Comparison of ENCODE assay signal across 8 cellular contexts in the genomic region with DNA sequence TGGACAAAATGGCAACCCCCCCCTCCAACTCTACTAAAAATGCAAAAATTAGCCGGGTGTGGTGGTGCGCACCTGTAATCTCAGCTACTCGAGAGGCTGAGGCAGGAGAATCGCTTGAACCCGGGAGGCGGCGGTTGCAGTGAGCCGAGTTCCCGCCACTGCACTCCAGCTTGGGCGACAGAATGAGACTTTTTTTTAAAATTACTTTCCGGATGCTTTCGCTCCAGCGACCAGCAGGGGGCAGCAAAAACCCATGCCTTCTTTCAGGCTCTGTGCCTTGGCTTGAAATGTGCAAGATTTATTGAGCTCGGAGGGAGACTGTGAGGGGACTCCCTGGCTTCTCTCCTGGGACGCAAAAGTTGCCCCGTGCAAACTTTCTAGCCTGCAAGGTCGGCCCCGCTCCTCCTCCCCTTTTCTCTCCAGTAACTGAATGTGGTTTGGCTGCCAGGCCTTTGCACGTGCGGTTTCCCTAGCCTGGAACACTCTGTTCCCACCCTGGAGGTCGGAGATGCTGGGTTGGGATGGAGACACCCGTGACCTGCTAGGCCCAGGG.
DNase-seq lines count a peak whose midpoint lies in the region; ATAC-seq, FAIRE-seq and TF ChIP-seq lines count a peak whose summit lies in the region.

No MANE protein-coding gene starts in this region.

- H3K4me3 Mint-ChIP-seq in activated CD4-positive, alpha-beta memory T cell treated with anti-CD3 and anti-CD28 coated beads for 36 hours: no peak overlapping the region

- POLR2A ChIA-PET in activated CD4-positive, alpha-beta memory T cell treated with anti-CD3 and anti-CD28 coated beads for 36 hours (lab: Charles Lee): interaction anchor here (0.5 kb wide), 1 partner anchor 1031 kb away, joined by 4 read pairs; no protein-coding TSS in a partner anchor

- TF ChIP-seq POLR2A in GM12892 (IDR thresholded peaks at IDR 0.05; ENCODE audit: low read depth, low read length): no peak

- DNase-seq in ACHN (peak; percentile 69), GM12892 (ENCODE audit: insufficient read length) (peak; percentile 63), NCI-H345 (lab: John Stamatoyannopoulos, UW) (peak; percentile 72), medulla oblongata (ENCODE audit: extremely low spot score) (peak; percentile 79)
- peak; percentile 84 for DNase-seq in activated CD4-positive, alpha-beta memory T cell treated with anti-CD3 and anti-CD28 coated beads for 36 hours
- peak; percentile 69 for DNase-seq in effector CD8-positive, alpha-beta T cell (lab: John Stamatoyannopoulos, UW)
- peak; percentile 67 for DNase-seq in stimulated activated CD8-positive, alpha-beta memory T cell treated with anti-CD3 and anti-CD28 coated beads, Interleukin-15, amount 100 ng/mL, for 24 hours (ENCODE audit: low read depth)

- no peak for ATAC-seq in GM21825 (IDR thresholded peaks at IDR 0.05; ENCODE audit: unreplicated experiment)

- no peaks in the 10 kb centered on the region for H3K36me3 Mint-ChIP-seq in activated CD4-positive, alpha-beta memory T cell treated with anti-CD3 and anti-CD28 coated beads for 36 hours

- CTCF ChIA-PET in activated CD4-positive, alpha-beta memory T cell treated with anti-CD3 and anti-CD28 coated beads for 36 hours (lab: Charles Lee): interaction anchor here (0.5 to 4.1 kb wide), 44 partner anchors 9 to 650 kb away, joined by 3 to 40 read pairs (median 4); partner anchors contain the start of genes DOHH, SMIM24, SMIM44 and TJP3

- peaks cover 6% of the 10 kb centered on the region for H3K9me3 Mint-ChIP-seq in activated CD4-positive, alpha-beta memory T cell treated with anti-CD3 and anti-CD28 coated beads for 36 hours

- intact Hi-C loops in activated CD4-positive, alpha-beta memory T cell treated with anti-CD3 and anti-CD28 coated beads for 36 hours (cut with micrococcal nuclease): no loop called here

- in situ Hi-C loops in ACHN (cut with HindIII; ENCODE audit: low pct_ligation_motif_present, low pct_unique_long_range_greater_than_20kb, low sequenced_read_pairs): no loop called here

- no peaks in the 10 kb centered on the region for H3K4me1 Mint-ChIP-seq in activated CD4-positive, alpha-beta memory T cell treated with anti-CD3 and anti-CD28 coated beads for 36 hours (ENCODE audit: low read depth)

- no peak overlapping the region for H3K27ac Mint-ChIP-seq in activated CD4-positive, alpha-beta memory T cell treated with anti-CD3 and anti-CD28 coated beads for 36 hours

- peaks cover 12% of the 10 kb centered on the region for H3K27me3 Mint-ChIP-seq in activated CD4-positive, alpha-beta memory T cell treated with anti-CD3 and anti-CD28 coated beads for 36 hours

- peak; percentile 76 for FAIRE-seq in GM12892 (lab: Jason Lieb, UNC)
